11 cellular contexts compared by ENCODE assay signal in the genomic region with DNA sequence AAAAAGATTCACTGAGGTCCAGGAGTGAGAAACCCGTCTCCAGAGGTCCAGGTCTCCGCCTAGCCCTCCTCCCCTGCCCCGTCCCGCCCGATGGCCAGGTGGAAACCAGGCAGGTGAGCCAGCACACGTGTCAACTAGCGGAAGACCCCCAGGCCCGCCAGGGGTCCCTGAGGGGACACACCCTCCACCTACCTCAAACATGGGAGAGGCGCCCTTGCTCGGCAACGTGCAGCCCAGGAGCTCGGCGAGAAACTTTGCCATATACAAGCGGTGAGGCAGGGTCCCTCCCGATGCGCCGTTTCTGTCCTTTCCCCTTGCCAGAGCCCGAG.
A peak's percentile ranks its signal among the peaks of the same experiment; 100 is the strongest.
DNase-seq lines count a peak whose midpoint lies in the region; ATAC-seq, FAIRE-seq and TF ChIP-seq lines count a peak whose summit lies in the region.
"Had no signal": no experiment of that assay in that cellular context is flagged by ENCODE, and none has a peak within 500 bp of the region (broad histone marks: within the 10 kb centered on the region; RNA-seq: fewer than 3 reads in every experiment).

No MANE protein-coding gene starts in this region.

- intact Hi-C loops in heart right ventricle (cut with DNase I) = no loop called here

- H3K9me3 ChIP-seq in heart right ventricle (no peaks in the 10 kb centered on the region), right atrium auricular region (no peaks in the 10 kb centered on the region), osteoblast (ENCODE audit: low read depth, low read length) (no peaks in the 10 kb centered on the region)

- peaks cover 0 to 58% (median 52%) of the 10 kb centered on the region in 7 donors for H3K27me3 ChIP-seq in heart right ventricle
- H3K27me3 ChIP-seq in right atrium auricular region = no peaks in the 10 kb centered on the region
- H3K27me3 ChIP-seq in osteoblast (ENCODE audit: insufficient read depth, low read length) = peaks cover 2% of the 10 kb centered on the region

- H3K4me3 ChIP-seq in heart right ventricle (peak overlapping the region in 8 of 10 donors; percentile 17 to 55 (median 46)), right atrium auricular region (peak overlapping the region in 1 of 2 donors; percentile 53), epithelial cell of proximal tubule (ENCODE audit: low read depth, low read length) (peak overlapping the region; percentile 62), osteoblast (ENCODE audit: insufficient read depth, low read length) (no peak overlapping the region)

- no peak overlapping the region for H3K27ac ChIP-seq in heart right ventricle
- no peak overlapping the region for H3K27ac ChIP-seq in right atrium auricular region
- no peak overlapping the region for H3K27ac ChIP-seq in osteoblast (ENCODE audit: low read depth, low read length)
- H3K27ac ChIP-seq: C4-2B had no signal

- H3K4me2 ChIP-seq in osteoblast (ENCODE audit: insufficient read depth, low read length) = peak overlapping the region; percentile 48

- H3K4me1 ChIP-seq in heart right ventricle = peaks cover 2 to 16% (median 11%) of the 10 kb centered on the region in 9 donors
- H3K4me1 ChIP-seq in right atrium auricular region = peaks cover 0 to 5% of the 10 kb centered on the region in 2 donors
- H3K4me1 ChIP-seq in osteoblast (ENCODE audit: insufficient read depth, low read length) = no peaks in the 10 kb centered on the region

- no peaks in the 10 kb centered on the region for H4K20me1 ChIP-seq in osteoblast (ENCODE audit: insufficient read depth, low read length)

- WGBS in heart right ventricle, 2 donors = 2 to 3% methylated on average over 18 of the region's 18 CpGs

- no peak for ATAC-seq in heart right ventricle

- no peak overlapping the region for H2AFZ ChIP-seq in osteoblast (ENCODE audit: low read length)

- DNase-seq in heart right ventricle (no peak), right atrium auricular region (ENCODE audit: low spot score) (no peak), epithelial cell of proximal tubule (ENCODE audit: low read depth) (no peak), osteoblast (ENCODE audit: insufficient read length, low spot score, missing footprints) (no peak), COLO829 (ENCODE audit: low spot score) (no peak), DMS153 treated with DMSO at 0.1 percent for 48 hours (lab: John Stamatoyannopoulos, UW; ENCODE audit: unreplicated experiment) (no peak), RPMI8226 (no peak), urothelium cell line (ENCODE audit: low spot score) (no peak)
- DNase-seq: activated CD4-positive, alpha-beta T cell treated with anti-CD3 and anti-CD28 coated beads for 1 hour had no signal

- no peaks in the 10 kb centered on the region for H3K36me3 ChIP-seq in heart right ventricle
- H3K36me3 ChIP-seq in right atrium auricular region = no peaks in the 10 kb centered on the region
- no peaks in the 10 kb centered on the region for H3K36me3 ChIP-seq in osteoblast (ENCODE audit: insufficient read depth, low read length)

- no peaks in the 10 kb centered on the region for H3K79me2 ChIP-seq in osteoblast (ENCODE audit: insufficient read depth, low read length)

- FAIRE-seq in urothelium cell line (lab: Jason Lieb, UNC) = no peak
- FAIRE-seq: islet of Langerhans had no signal

- no peak for TF ChIP-seq CTCF in heart right ventricle (IDR thresholded peaks at IDR 0.05)
- no peak for TF ChIP-seq CTCF in right atrium auricular region (IDR thresholded peaks at IDR 0.05)
- TF ChIP-seq CTCF in epithelial cell of proximal tubule (conservative IDR thresholded peaks at IDR 0.05; ENCODE audit: low read depth, low read length) = no peak
- TF ChIP-seq CTCF in osteoblast (IDR thresholded peaks at IDR 0.05; ENCODE audit: extremely low read depth, low read depth, low read length) = no peak
